Comparison of ENCODE assay signal across 8 cellular contexts in genomic region chr3:158109804-158110657, GRCh38. TPM values are rescaled to one million over a fixed set of nuclear protein-coding genes. Genes with fewer than 3 reads are reported as not detected.
DNase-seq lines count a peak whose midpoint lies in the region; ATAC-seq and TF ChIP-seq lines count a peak whose summit lies in the region.

TSS of gene RSRC1 (plus strand) at chr3:158110089. CDS start at chr3:158122105, 12,016 bp downstream.

- TF ChIP-seq CTCF in AG09319 (IDR thresholded peaks at IDR 0.05; ENCODE audit: low read depth, low read length) (no peak), choroid plexus epithelial cell (conservative IDR thresholded peaks at IDR 0.05; ENCODE audit: low read depth, low read length) (no peak)

- DNase-seq in AG09319 (ENCODE audit: extremely low read depth, low read depth) (peak; percentile 72), NCI-H460 (ENCODE audit: extremely low read depth, low read depth) (peak; percentile 80), choroid plexus epithelial cell (ENCODE audit: low read depth) (peak; percentile 93)
- DNase-seq in activated CD4-positive, alpha-beta T cell treated with anti-CD3 and anti-CD28 coated beads for 24 hours (ENCODE audit: low read depth in 2 of 2): peak; percentile 67 to 68
- peak; percentile 46 to 67 (median 54) for DNase-seq in stimulated activated CD4-positive, alpha-beta T cell treated with anti-CD3 and anti-CD28 coated beads, Interleukin-1b, Interleukin-23, amount 100 ng/mL, for 24 hours (ENCODE audit: low read depth in 4 of 4, low spot score in 1 of 4)

- H3K27ac ChIP-seq in layer of hippocampus (ENCODE audit: low read depth, low read length): peak within 1 kb of the TSS; percentile 7

- peak within 1 kb of the TSS; percentile 97 for H3K4me3 ChIP-seq in choroid plexus epithelial cell (ENCODE audit: low read depth, low read length)

- H3K27me3 ChIP-seq in layer of hippocampus (ENCODE audit: control insufficient read depth, insufficient read depth, low read length): peaks cover 17% of the 10 kb centered on the region

- ATAC-seq in GM19035 (IDR thresholded peaks at IDR 0.05; ENCODE audit: unreplicated experiment): peak; percentile 79
- ATAC-seq in HG03378 (IDR thresholded peaks at IDR 0.05; ENCODE audit: unreplicated experiment): peak; percentile 83

RNA-seq across cellular contexts. Expression of gene RSRC1, which starts in this region (rescaled TPM):
- 42.8 and 44.2 TPM in 2 replicates for total RNA-seq in NCI-H460 (2014; rRNA removed; shearing (Covaris generic))
- 15.4 and 17.0 TPM in 2 replicates for polyA plus RNA-seq in NCI-H460 (2014; cell fraction: nucleus; rRNA removed)

Comparison
In these comparisons a context has a peak if more than half of its experiments do, and no peak if none do; other contexts are left out.
1. Peak in every context shown above with its lines: DNase-seq, ATAC-seq, H3K4me3 ChIP-seq and H3K27ac ChIP-seq.